ENCODE assay signal across 22 cellular contexts in genomic region chr20:20277772-20278382, GRCh38.
DNase-seq lines count a peak whose midpoint lies in the region; ATAC-seq, FAIRE-seq and TF ChIP-seq lines count a peak whose summit lies in the region.
"Had no signal": no experiment of that assay in that cellular context is flagged by ENCODE, and none has a peak within 500 bp of the region (broad histone marks: within the 10 kb centered on the region; RNA-seq: fewer than 3 reads in every experiment).

No MANE protein-coding gene starts in this region.

- H3K4me3 ChIP-seq in bronchial epithelial cell (ENCODE audit: low read depth, low read length) = no peak overlapping the region
- H3K4me3 ChIP-seq: skin epidermis, stomach, tibial artery had no signal

- no peak for TF ChIP-seq CTCF in bronchial epithelial cell (IDR thresholded peaks at IDR 0.05; ENCODE audit: insufficient read depth, low read length, severe bottlenecking)

- no peaks in the 10 kb centered on the region for H3K36me3 ChIP-seq in bronchial epithelial cell (ENCODE audit: control insufficient read depth, insufficient read depth, low read length)
- H3K36me3 ChIP-seq: stomach, tibial artery had no signal

- peak; percentile 22 for DNase-seq in DMS 273 (lab: John Stamatoyannopoulos, UW; ENCODE audit: unreplicated experiment)
- DNase-seq in DMS 273 treated with DMSO at 0.1 percent for 48 hours (lab: John Stamatoyannopoulos, UW) = no peak
- peak; percentile 75 for DNase-seq in M059J (ENCODE audit: low read depth)
- no peak for DNase-seq in bronchial epithelial cell (ENCODE audit: low read depth)
- peak; percentile 66 for DNase-seq in myocyte (ENCODE audit: low read depth)
- no peak for DNase-seq in NCI-H446 treated with DMSO at 0.1 percent for 48 hours (lab: John Stamatoyannopoulos, UW)
- DNase-seq in activated naive CD4-positive, alpha-beta T cell treated with Interleukin-2 at 50 U/mL for 16 hours = no peak
- DNase-seq: activated CD4-positive, alpha-beta T cell treated with anti-CD3 and anti-CD28 coated beads, Interleukin-2, amount 50 U/mL, for 4 hours; activated naive CD4-positive, alpha-beta T cell treated with anti-CD3 and anti-CD28 coated beads for 36 hours; amniotic stem cell; CD4-positive, CD25-positive, alpha-beta regulatory T cell; effector CD8-positive, alpha-beta T cell; H7; kidney; NCI-H2107; NCI-H524 treated with DMSO at 0.1 percent for 48 hours; stomach; tibial artery had no signal

- peaks cover 1% of the 10 kb centered on the region for H3K27me3 ChIP-seq in bronchial epithelial cell (ENCODE audit: control insufficient read depth, insufficient read depth, low read length)
- H3K27me3 ChIP-seq: tibial artery had no signal

- no peak for ATAC-seq in HG02973 (IDR thresholded peaks at IDR 0.05; ENCODE audit: unreplicated experiment)

- peak; percentile 18 for FAIRE-seq in bronchial epithelial cell (lab: Jason Lieb, UNC)
- FAIRE-seq: colon, G401.6, kidney had no signal

Comparison
In these comparisons a context has a peak if more than half of its experiments do, and no peak if none do; other contexts are left out.
1. DNase-seq: peak in DMS 273 (single experiment), M059J (single experiment) and myocyte (single experiment); none in DMS 273 treated with DMSO at 0.1 percent for 48 hours (single experiment), bronchial epithelial cell (single experiment), NCI-H446 treated with DMSO at 0.1 percent for 48 hours (single experiment) and activated naive CD4-positive, alpha-beta T cell treated with Interleukin-2 at 50 U/mL for 16 hours (single experiment).